In the genomic region with DNA sequence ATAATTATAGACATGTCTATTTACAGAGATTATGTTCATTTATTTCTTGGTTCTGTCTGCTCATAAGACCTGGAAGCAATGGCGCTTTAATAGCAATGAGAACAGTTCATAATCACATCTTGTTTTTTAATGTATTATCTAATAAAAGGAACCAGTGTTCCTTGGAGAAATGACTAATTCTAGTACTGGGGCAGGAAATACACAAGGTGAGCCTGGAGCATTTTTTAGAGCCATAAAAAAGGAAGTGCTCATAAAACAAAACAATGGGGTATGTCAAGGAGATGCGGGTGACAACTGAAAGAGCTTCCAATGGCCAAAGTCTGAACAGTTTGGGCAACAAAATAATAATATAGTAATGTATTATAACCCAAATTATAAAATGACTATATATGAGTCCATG, we compare ENCODE assay signal across 14 cellular contexts.
DNase-seq lines count a peak whose midpoint lies in the region; ATAC-seq and TF ChIP-seq lines count a peak whose summit lies in the region.
"Had no signal": no experiment of that assay in that cellular context is flagged by ENCODE, and none has a peak within 500 bp of the region (broad histone marks: within the 10 kb centered on the region; RNA-seq: fewer than 3 reads in every experiment).

No MANE protein-coding gene starts in this region.

- H3K27ac Mint-ChIP-seq in activated naive CD4-positive, alpha-beta T cell treated with anti-CD3 and anti-CD28 coated beads, Interleukin-2, amount 50 U/mL, for 72 hours, result no peak overlapping the region
- H3K27ac Mint-ChIP-seq: CD14-positive monocyte; CD8-positive, alpha-beta T cell; HFFc6; IgD-negative memory B cell had no signal

- no peak overlapping the region for H4K8ac ChIP-seq in trophoblast cell (ENCODE audit: low read depth, low read length)

- H2BK12ac ChIP-seq in trophoblast cell (ENCODE audit: low read length), result no peak overlapping the region

- H3K18ac ChIP-seq in trophoblast cell (ENCODE audit: low read length), result no peak overlapping the region

- in situ Hi-C loops in SK-MEL-5 (cut with HindIII; ENCODE audit: low pct_unique_long_range_greater_than_20kb, low sequenced_read_pairs), result no loop called here

- no peaks in the 10 kb centered on the region for H3K79me1 ChIP-seq in trophoblast cell (ENCODE audit: low read length)

- no peaks in the 10 kb centered on the region for H3K9me3 ChIP-seq in trophoblast cell (ENCODE audit: insufficient read depth, low read depth, low read length)
- H3K9me3 ChIP-seq: Caco-2 had no signal

- no CpG with 5 or more reads among the region's 2 CpGs for WGBS in trophoblast cell (ENCODE audit: extremely low coverage, insufficient coverage, insufficient read length)

- no peak overlapping the region for H2AK5ac ChIP-seq in trophoblast cell (ENCODE audit: low read length)

- no peaks in the 10 kb centered on the region for H3K27me3 ChIP-seq in foreskin keratinocyte
- no peaks in the 10 kb centered on the region for H3K27me3 ChIP-seq in trophoblast cell (ENCODE audit: insufficient read depth, low read length)

- H3K4me2 ChIP-seq in trophoblast cell (ENCODE audit: low read length), result no peak overlapping the region

- H3K9ac ChIP-seq in trophoblast cell (ENCODE audit: low read length), result no peak overlapping the region

- TF ChIP-seq CTCF in foreskin keratinocyte (conservative IDR thresholded peaks at IDR 0.05), result no peak

- no peak overlapping the region for H3K23ac ChIP-seq in trophoblast cell (ENCODE audit: low read length)

- no peak overlapping the region for H2BK120ac ChIP-seq in trophoblast cell (ENCODE audit: insufficient read depth, low read length, poor library complexity)

- ATAC-seq in foreskin keratinocyte (peak; percentile 80), HG02852 (IDR thresholded peaks at IDR 0.05; ENCODE audit: unreplicated experiment) (no peak)
- no peak for ATAC-seq in activated naive CD4-positive, alpha-beta T cell treated with anti-CD3 and anti-CD28 coated beads, Interleukin-2, amount 50 U/mL, for 72 hours
- ATAC-seq: CD8-positive, alpha-beta T cell; GM12878 had no signal

- no peak overlapping the region for H4K91ac ChIP-seq in trophoblast cell (ENCODE audit: low read depth, low read length)

- no peak overlapping the region for H3K27ac ChIP-seq in foreskin keratinocyte
- no peak overlapping the region for H3K27ac ChIP-seq in trophoblast cell (ENCODE audit: low read depth, low read length)

- no peak overlapping the region for H2AFZ ChIP-seq in trophoblast cell (ENCODE audit: insufficient read depth, low read length, poor library complexity)

- H3K36me3 Mint-ChIP-seq in activated naive CD4-positive, alpha-beta T cell treated with anti-CD3 and anti-CD28 coated beads, Interleukin-2, amount 50 U/mL, for 72 hours, result no peaks in the 10 kb centered on the region
- H3K36me3 Mint-ChIP-seq: CD14-positive monocyte; CD8-positive, alpha-beta T cell; IgD-negative memory B cell had no signal

- H2BK5ac ChIP-seq in trophoblast cell (ENCODE audit: low read depth, low read length, poor library complexity), result no peak overlapping the region

- DNase-seq in LoVo (ENCODE audit: low spot score), result peak; percentile 33
- peak; percentile 82 for DNase-seq in SK-MEL-5 (ENCODE audit: low read depth, low spot score)
- DNase-seq in foreskin keratinocyte, result peak in 1 of 2 donors; percentile 40
- DNase-seq in trophoblast cell, result no peak
- no peak for DNase-seq in activated naive CD4-positive, alpha-beta T cell treated with anti-CD3 and anti-CD28 coated beads, Interleukin-2, amount 50 U/mL, for 72 hours (ENCODE audit: low spot score in 2 of 2)
- DNase-seq: Caco-2; CD8-positive, alpha-beta T cell; DMS79; HCEC 1CT; HFFc6 had no signal

- H3K36me3 ChIP-seq in trophoblast cell (ENCODE audit: control insufficient read depth in 1 of 2, insufficient read depth in 2 of 2, low read length in 2 of 2), result no peaks in the 10 kb centered on the region

- H3K4ac ChIP-seq in trophoblast cell (ENCODE audit: low read depth, low read length), result no peak overlapping the region

- no peak overlapping the region for H4K12ac ChIP-seq in trophoblast cell (ENCODE audit: low read depth, low read length)

- H3K9me3 Mint-ChIP-seq in activated naive CD4-positive, alpha-beta T cell treated with anti-CD3 and anti-CD28 coated beads, Interleukin-2, amount 50 U/mL, for 72 hours, result peaks cover 0 to 4% of the 10 kb centered on the region in 2 donors
- H3K9me3 Mint-ChIP-seq: CD8-positive, alpha-beta T cell had no signal

- no peaks in the 10 kb centered on the region for H3K79me2 ChIP-seq in trophoblast cell (ENCODE audit: control insufficient read depth, insufficient read depth, low read length, poor library complexity)

- no peak overlapping the region for H3K14ac ChIP-seq in trophoblast cell (ENCODE audit: low read length)

- H3K4me3 ChIP-seq in trophoblast cell (ENCODE audit: low read depth, low read length), result no peak overlapping the region
- H3K4me3 ChIP-seq: GM12878 had no signal

- H3K4me1 ChIP-seq in foreskin keratinocyte (peaks cover 18% of the 10 kb centered on the region), trophoblast cell (ENCODE audit: control insufficient read depth in 1 of 2, insufficient read depth in 2 of 2, low read length in 2 of 2) (no peaks in the 10 kb centered on the region)

Comparison
In these comparisons a context has a peak if more than half of its experiments do, and no peak if none do; other contexts are left out.
1. DNase-seq: peak in LoVo (single experiment) and SK-MEL-5 (single experiment); none in trophoblast cell (0 of 2) and activated naive CD4-positive, alpha-beta T cell treated with anti-CD3 and anti-CD28 coated beads, Interleukin-2, amount 50 U/mL, for 72 hours (0 of 2).